ENCODE assay signal across 20 cellular contexts in the genomic region with DNA sequence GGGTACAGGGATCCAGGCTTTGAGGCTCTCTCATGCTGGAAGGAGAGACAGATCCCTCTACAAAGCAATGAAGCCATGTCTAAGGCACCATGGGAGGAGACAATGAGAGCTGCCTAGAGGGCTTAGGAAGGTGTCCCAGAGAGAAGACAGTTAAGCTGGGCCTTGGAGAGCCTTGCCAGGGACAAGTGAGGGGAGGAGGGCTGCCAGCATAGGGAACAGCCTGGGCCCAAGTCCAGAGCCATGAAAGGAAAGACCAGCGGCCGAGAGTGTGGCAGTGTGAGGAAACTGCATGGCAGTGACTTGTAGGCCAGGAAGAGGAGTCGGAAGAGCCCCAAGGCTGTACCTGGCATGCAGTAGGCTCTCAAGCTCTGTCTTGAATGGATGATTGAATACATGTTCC.
DNase-seq lines count a peak whose midpoint lies in the region; ATAC-seq, FAIRE-seq and TF ChIP-seq lines count a peak whose summit lies in the region.
"Had no signal": no experiment of that assay in that cellular context is flagged by ENCODE, and none has a peak within 500 bp of the region (broad histone marks: within the 10 kb centered on the region; RNA-seq: fewer than 3 reads in every experiment).

No MANE protein-coding gene starts in this region.

- FAIRE-seq in GM19239 (lab: Jason Lieb, UNC) = no peak
- no peak for FAIRE-seq in pancreas (lab: Jason Lieb, UNC)
- FAIRE-seq: D721Med, G401.6, H54, HepG2 had no signal

- no peaks in the 10 kb centered on the region for H3K27me3 ChIP-seq in gastroesophageal sphincter
- no peaks in the 10 kb centered on the region for H3K27me3 ChIP-seq in gastrocnemius medialis
- no peaks in the 10 kb centered on the region for H3K27me3 ChIP-seq in pancreas

- intact Hi-C loops in left ventricle myocardium superior (cut with micrococcal nuclease) (no loop called here), gastrocnemius medialis (cut with DNase I; ENCODE audit: low total_unique reads) (loop anchor here (2.0 to 10.0 kb wide), 3 partner anchors 65 to 161 kb away; a partner anchor contains a TSS), pancreas (cut with DNase I) (no loop called here)

- no peak for TF ChIP-seq EP300 in gastroesophageal sphincter (IDR thresholded peaks at IDR 0.05)

- H3K4me1 ChIP-seq in gastroesophageal sphincter (peaks cover 0 to 54% (median 11%) of the 10 kb centered on the region in 3 donors), gastrocnemius medialis (peaks cover 18 to 19% of the 10 kb centered on the region in 2 donors), pancreas (no peaks in the 10 kb centered on the region)
- H3K4me1 ChIP-seq: SJSA1 had no signal

- peaks cover 3% of the 10 kb centered on the region for H3K4me1 Mint-ChIP-seq in T-helper 17 cell

- 53% methylated on average over 3 of the region's 3 CpGs; no CpG with 5 or more reads in 1 of the 2 donors for WGBS in gastroesophageal sphincter (ENCODE audit: low coverage in 1 of 2), 2 donors
- WGBS in pancreas, 2 donors = 84 to 93% methylated on average over 3 of the region's 3 CpGs

- H3K9me3 ChIP-seq in T-helper 17 cell (ENCODE audit: control insufficient read depth, low read length, poor library complexity, severe bottlenecking) (no peaks in the 10 kb centered on the region), gastroesophageal sphincter (no peaks in the 10 kb centered on the region), gastrocnemius medialis (no peaks in the 10 kb centered on the region), pancreas (no peaks in the 10 kb centered on the region)
- H3K9me3 ChIP-seq: SJSA1 had no signal

- no peak overlapping the region for H3K27ac ChIP-seq in gastroesophageal sphincter
- H3K27ac ChIP-seq in gastrocnemius medialis = peak overlapping the region; percentile 23 to 66 (median 41)
- H3K27ac ChIP-seq in pancreas = no peak overlapping the region
- H3K27ac ChIP-seq: PC-9, SJSA1 had no signal

- no peak for DNase-seq in T-helper 17 cell
- peak; percentile 74 for DNase-seq in left ventricle myocardium superior
- peak; percentile 64 to 91 for DNase-seq in gastrocnemius medialis
- no peak for DNase-seq in effector CD4-positive, alpha-beta T cell
- no peak for DNase-seq in GM19239 (ENCODE audit: insufficient read length, low spot score)
- DNase-seq in epidermal melanocyte (ENCODE audit: insufficient read length, low spot score) = no peak
- no peak for DNase-seq in pancreas
- DNase-seq: DND-41, KBM-7, NCI-H187, NCI-H2107, NCI-H2227 treated with DMSO at 0.1 percent for 48 hours, NCI-H510A treated with DMSO at 0.1 percent for 48 hours, PC-9 had no signal

- ATAC-seq in T-helper 17 cell (no peak), gastroesophageal sphincter (peak; percentile 62), left ventricle myocardium superior (peak; percentile 91), gastrocnemius medialis (peak; percentile 82 to 92), pancreas (no peak)
- ATAC-seq: HepG2 had no signal

- TF ChIP-seq POLR2A in gastroesophageal sphincter (IDR thresholded peaks at IDR 0.05) (no peak), gastrocnemius medialis (IDR thresholded peaks at IDR 0.05) (no peak)

- no peak overlapping the region for H3K4me3 ChIP-seq in gastroesophageal sphincter
- H3K4me3 ChIP-seq in gastrocnemius medialis = no peak overlapping the region
- H3K4me3 ChIP-seq in pancreas = no peak overlapping the region
- H3K4me3 ChIP-seq: PC-9, SJSA1 had no signal

- H3K27me3 Mint-ChIP-seq in T-helper 17 cell = peaks cover 63% of the 10 kb centered on the region

- H3K36me3 ChIP-seq in gastroesophageal sphincter = peaks cover 0 to 20% of the 10 kb centered on the region in 2 donors
- peaks cover 0 to 14% of the 10 kb centered on the region in 2 donors for H3K36me3 ChIP-seq in gastrocnemius medialis
- H3K36me3 ChIP-seq in pancreas = no peaks in the 10 kb centered on the region
- H3K36me3 ChIP-seq: SJSA1 had no signal

- no peak for TF ChIP-seq CTCF in gastroesophageal sphincter (IDR thresholded peaks at IDR 0.05)
- no peak for TF ChIP-seq CTCF in gastrocnemius medialis (IDR thresholded peaks at IDR 0.05 in 4 of 5, conservative IDR thresholded peaks at IDR 0.05 in 1 of 5)
- no peak for TF ChIP-seq CTCF in pancreas (IDR thresholded peaks at IDR 0.05)

- H3K36me3 Mint-ChIP-seq in T-helper 17 cell (ENCODE audit: low read depth) = peaks cover 9% of the 10 kb centered on the region

- H3K27ac Mint-ChIP-seq in T-helper 17 cell = peak overlapping the region; percentile 8

- in situ Hi-C loops in gastrocnemius medialis (cut with MboI; ENCODE audit: low sequenced_read_pairs in 4 of 4) = no loop called here

- H3K4me3 Mint-ChIP-seq in T-helper 17 cell = no peak overlapping the region

Comparison
In these comparisons a context has a peak if more than half of its experiments do, and no peak if none do; other contexts are left out.
1. ATAC-seq: peak in gastroesophageal sphincter (single experiment), left ventricle myocardium superior (single experiment) and gastrocnemius medialis (2 of 2); none in T-helper 17 cell (single experiment) and pancreas (0 of 4).
2. DNase-seq: peak in left ventricle myocardium superior (single experiment) and gastrocnemius medialis (2 of 2); none in T-helper 17 cell (0 of 3), effector CD4-positive, alpha-beta T cell (single experiment), GM19239 (single experiment), epidermal melanocyte (single experiment) and pancreas (0 of 6).
3. H3K27ac ChIP-seq: peak in gastrocnemius medialis (4 of 4); none in gastroesophageal sphincter (0 of 4) and pancreas (0 of 4).